9 cellular contexts compared by ENCODE assay signal in genomic region chr16:4117250-4117578, GRCh38. TPM values are rescaled to one million over a fixed set of nuclear protein-coding genes. Genes with fewer than 3 reads are reported as not detected.
A peak's percentile ranks its signal among the peaks of the same experiment; 100 is the strongest.
DNase-seq lines count a peak whose midpoint lies in the region; ATAC-seq, FAIRE-seq and TF ChIP-seq lines count a peak whose summit lies in the region.
"Had no signal": no experiment of that assay in that cellular context is flagged by ENCODE, and none has a peak within 500 bp of the region (broad histone marks: within the 10 kb centered on the region; RNA-seq: fewer than 3 reads in every experiment).

No MANE protein-coding gene starts in this region.

- no peaks in the 10 kb centered on the region for H3K9me3 Mint-ChIP-seq in activated T-cell treated with anti-CD3 and anti-CD28 coated beads, Interleukin-2, amount 50 U/mL, for 4 hours
- H3K9me3 Mint-ChIP-seq in astrocyte (ENCODE audit: unreplicated experiment), result no peaks in the 10 kb centered on the region

- no peaks in the 10 kb centered on the region for H3K27me3 ChIP-seq in astrocyte (ENCODE audit: insufficient read depth, low read length)
- H3K27me3 ChIP-seq in mesenchymal stem cell (ENCODE audit: control insufficient read depth in 1 of 2, insufficient read depth in 1 of 2, low read length in 2 of 2), result peaks cover 0 to 4% of the 10 kb centered on the region in 2 experiments
- H3K27me3 ChIP-seq in tibial nerve, result no peaks in the 10 kb centered on the region

- H3K27ac Mint-ChIP-seq in astrocyte (ENCODE audit: unreplicated experiment), result peak overlapping the region; percentile 77

- no peak overlapping the region for H2BK120ac ChIP-seq in mesenchymal stem cell (ENCODE audit: low read depth, low read length)

- no peak for ATAC-seq in activated T-cell treated with anti-CD3 and anti-CD28 coated beads, Interleukin-2, amount 50 U/mL, for 4 hours
- no peak for ATAC-seq in GM19324 (IDR thresholded peaks at IDR 0.05; ENCODE audit: low FRiP score, unreplicated experiment)

- peaks cover 3% of the 10 kb centered on the region for H3K79me2 ChIP-seq in astrocyte (ENCODE audit: insufficient read depth, low read length)

- no peak overlapping the region for H2BK5ac ChIP-seq in mesenchymal stem cell (ENCODE audit: low read depth, low read length, poor library complexity, severe bottlenecking)

- peaks cover 8% of the 10 kb centered on the region for H4K20me1 ChIP-seq in astrocyte (ENCODE audit: insufficient read depth, low read length)

- H2BK15ac ChIP-seq in mesenchymal stem cell (ENCODE audit: low read depth, poor library complexity, severe bottlenecking), result no peak overlapping the region

- H3K4me2 ChIP-seq in astrocyte (ENCODE audit: low read length) (peak overlapping the region; percentile 89), mesenchymal stem cell (ENCODE audit: low read length, poor library complexity, severe bottlenecking) (no peak overlapping the region)

- H3K27ac ChIP-seq in astrocyte (ENCODE audit: low read depth, low read length), result no peak overlapping the region
- H3K27ac ChIP-seq in mesenchymal stem cell (ENCODE audit: low read length, poor library complexity, severe bottlenecking), result no peak overlapping the region
- peak overlapping the region in 3 of 4 donors; percentile 78 to 88 (median 85) for H3K27ac ChIP-seq in tibial nerve

- peak overlapping the region; percentile 83 for H3K4me3 Mint-ChIP-seq in activated T-cell treated with anti-CD3 and anti-CD28 coated beads, Interleukin-2, amount 50 U/mL, for 4 hours
- peak overlapping the region; percentile 80 for H3K4me3 Mint-ChIP-seq in astrocyte (ENCODE audit: unreplicated experiment)

- peak overlapping the region; percentile 41 for H4K8ac ChIP-seq in mesenchymal stem cell (ENCODE audit: low read length)

- H3K79me1 ChIP-seq in mesenchymal stem cell (replicated peaks; ENCODE audit: low read length, poor library complexity, severe bottlenecking), result peaks cover 15% of the 10 kb centered on the region

- peaks cover 32% of the 10 kb centered on the region for H3K4me1 Mint-ChIP-seq in activated T-cell treated with anti-CD3 and anti-CD28 coated beads, Interleukin-2, amount 50 U/mL, for 4 hours (ENCODE audit: low read depth)
- H3K4me1 Mint-ChIP-seq in astrocyte (ENCODE audit: low read depth, unreplicated experiment), result peaks cover 16% of the 10 kb centered on the region

- TF ChIP-seq EP300 in tibial nerve (IDR thresholded peaks at IDR 0.05), result no peak

- FAIRE-seq in astrocyte (lab: Jason Lieb, UNC), result no peak

- H3K18ac ChIP-seq in mesenchymal stem cell (ENCODE audit: low read depth in 1 of 2, low read length in 2 of 2), result peak overlapping the region in 1 of 2 experiments; percentile 78

- H3K9ac ChIP-seq in astrocyte (ENCODE audit: low read length), result no peak overlapping the region
- H3K9ac ChIP-seq in mesenchymal stem cell (ENCODE audit: low read length), result peak overlapping the region; percentile 90

- no peak for TF ChIP-seq CTCF in astrocyte (IDR thresholded peaks at IDR 0.05; ENCODE audit: insufficient read depth, low read depth, low read length)
- TF ChIP-seq CTCF in tibial nerve (IDR thresholded peaks at IDR 0.05), result no peak
- TF ChIP-seq CTCF in lower leg skin (IDR thresholded peaks at IDR 0.05), result no peak

- H2AFZ ChIP-seq in astrocyte (ENCODE audit: low read depth, low read length) (no peak overlapping the region), mesenchymal stem cell (ENCODE audit: low read depth, low read length) (no peak overlapping the region)

- intact Hi-C loops in lower leg skin (cut with DNase I; ENCODE audit: low total_unique reads), result no loop called here

- H4K91ac ChIP-seq in mesenchymal stem cell (ENCODE audit: low read length), result no peak overlapping the region

- peaks cover 14% of the 10 kb centered on the region for H3K4me1 ChIP-seq in astrocyte (ENCODE audit: insufficient read depth, low read length)
- H3K4me1 ChIP-seq in mesenchymal stem cell (ENCODE audit: control insufficient read depth, insufficient read depth, low read depth, low read length), result peaks cover 20% of the 10 kb centered on the region
- peaks cover 0 to 41% (median 31%) of the 10 kb centered on the region in 4 donors for H3K4me1 ChIP-seq in tibial nerve

- no peak overlapping the region for H3K4me3 ChIP-seq in astrocyte (ENCODE audit: insufficient read depth, low read depth, low read length)
- peak overlapping the region in 1 of 2 experiments; percentile 81 for H3K4me3 ChIP-seq in mesenchymal stem cell (ENCODE audit: insufficient read depth in 1 of 2, low read depth in 1 of 2, low read length in 2 of 2)
- H3K4me3 ChIP-seq in tibial nerve, result peak overlapping the region; percentile 43 to 86 (median 62)
- no peak overlapping the region for H3K4me3 ChIP-seq in lower leg skin (ENCODE audit: low read depth, poor library complexity, severe bottlenecking)

- peak overlapping the region in 1 of 2 experiments; percentile 71 for H2BK12ac ChIP-seq in mesenchymal stem cell (ENCODE audit: low read length in 2 of 2)

- no peaks in the 10 kb centered on the region for H3K36me3 ChIP-seq in astrocyte (ENCODE audit: insufficient read depth, low read length)
- H3K36me3 ChIP-seq in mesenchymal stem cell (ENCODE audit: control insufficient read depth in 1 of 2, insufficient read depth in 2 of 2, low read depth in 1 of 2, low read length in 2 of 2), result peaks cover 4 to 12% of the 10 kb centered on the region in 2 experiments
- peaks cover 0 to 10% (median 0%) of the 10 kb centered on the region in 3 donors for H3K36me3 ChIP-seq in tibial nerve

- H3K9me3 ChIP-seq in astrocyte (ENCODE audit: insufficient read depth, low read depth, low read length) (no peaks in the 10 kb centered on the region), mesenchymal stem cell (ENCODE audit: control insufficient read depth, low read length) (no peaks in the 10 kb centered on the region), tibial nerve (no peaks in the 10 kb centered on the region)

- H3K23ac ChIP-seq in mesenchymal stem cell (ENCODE audit: low read length in 2 of 2), result no peak overlapping the region

- no peak overlapping the region for H2AK5ac ChIP-seq in mesenchymal stem cell (ENCODE audit: low read length, severe bottlenecking)

- H3K14ac ChIP-seq in mesenchymal stem cell (ENCODE audit: low read length in 2 of 2), result no peak overlapping the region

- H3K36me3 Mint-ChIP-seq in activated T-cell treated with anti-CD3 and anti-CD28 coated beads, Interleukin-2, amount 50 U/mL, for 4 hours (ENCODE audit: insufficient read depth), result peaks cover 2% of the 10 kb centered on the region
- peaks cover 3% of the 10 kb centered on the region for H3K36me3 Mint-ChIP-seq in astrocyte (ENCODE audit: low read depth, unreplicated experiment)

- 96% methylated on average over 12 of the region's 12 CpGs for WGBS in mesenchymal stem cell
- WGBS in tibial nerve, 2 donors, result 89 to 92% methylated on average over 12 of the region's 12 CpGs
- 85 to 91% methylated on average over 12 of the region's 12 CpGs for WGBS in lower leg skin, 2 donors

- peaks cover 2% of the 10 kb centered on the region for H3K27me3 Mint-ChIP-seq in activated T-cell treated with anti-CD3 and anti-CD28 coated beads, Interleukin-2, amount 50 U/mL, for 4 hours (ENCODE audit: low read depth)
- peaks cover 14% of the 10 kb centered on the region for H3K27me3 Mint-ChIP-seq in astrocyte (ENCODE audit: low read depth, unreplicated experiment)

- TF ChIP-seq POLR2A in tibial nerve (IDR thresholded peaks at IDR 0.05), result no peak
- no peak for TF ChIP-seq POLR2A in lower leg skin (IDR thresholded peaks at IDR 0.05)

- no peak for DNase-seq in activated T-cell treated with anti-CD3 and anti-CD28 coated beads, Interleukin-2, amount 50 U/mL, for 4 hours
- DNase-seq in activated T-cell treated with anti-CD3 and anti-CD28 coated beads, Interleukin-2, amount 50 U/mL, for 48 hours, result no peak
- DNase-seq in astrocyte (ENCODE audit: low read depth), result no peak
- no peak for DNase-seq in mesenchymal stem cell
- DNase-seq in tibial nerve (ENCODE audit: low spot score in 2 of 2), result no peak
- no peak for DNase-seq in lower leg skin (ENCODE audit: low spot score in 2 of 2)
- DNase-seq in stimulated activated CD4-positive, alpha-beta T cell treated with anti-CD3 and anti-CD28 coated beads, Interleukin-2, amount 100 ng/mL, for 24 hours, result no peak
- DNase-seq: effector CD8-positive, alpha-beta T cell had no signal

- peak overlapping the region; percentile 28 to 60 for H3K4ac ChIP-seq in mesenchymal stem cell (ENCODE audit: low read depth in 1 of 2, low read length in 2 of 2)

RNA-seq across cellular contexts. Expression of gene ADCY9, which starts 1.0 kb away (rescaled TPM):
- 1 to 10 TPM; 4.2 to 5.7 (median 5.2) TPM for total RNA-seq in activated T-cell treated with anti-CD3 and anti-CD28 coated beads, Interleukin-2, amount 50 U/mL, for 4 hours
- total RNA-seq in astrocyte (11.4 TPM in 2 replicates), tibial nerve (10 to 100 TPM; 19.0 to 32.7 (median 29.6) TPM), lower leg skin (10 to 100 TPM; 13.1 to 25.1 (median 18.5) TPM)
- 20.7 TPM for polyA plus RNA-seq in mesenchymal stem cell (2013, experiment 1 of 2)
- 20.1 TPM for polyA plus RNA-seq in mesenchymal stem cell (2013, experiment 2 of 2)

Comparison
In these comparisons a context has a peak if more than half of its experiments do, and no peak if none do; other contexts are left out.
1. H3K27ac ChIP-seq: peak in tibial nerve (3 of 4); none in astrocyte (single experiment) and mesenchymal stem cell (single experiment).
2. H3K4me3 ChIP-seq: peak in tibial nerve (4 of 4); none in astrocyte (single experiment) and lower leg skin (single experiment).